Comparison of ENCODE assay signal across 1 cellular context in the genomic region with DNA sequence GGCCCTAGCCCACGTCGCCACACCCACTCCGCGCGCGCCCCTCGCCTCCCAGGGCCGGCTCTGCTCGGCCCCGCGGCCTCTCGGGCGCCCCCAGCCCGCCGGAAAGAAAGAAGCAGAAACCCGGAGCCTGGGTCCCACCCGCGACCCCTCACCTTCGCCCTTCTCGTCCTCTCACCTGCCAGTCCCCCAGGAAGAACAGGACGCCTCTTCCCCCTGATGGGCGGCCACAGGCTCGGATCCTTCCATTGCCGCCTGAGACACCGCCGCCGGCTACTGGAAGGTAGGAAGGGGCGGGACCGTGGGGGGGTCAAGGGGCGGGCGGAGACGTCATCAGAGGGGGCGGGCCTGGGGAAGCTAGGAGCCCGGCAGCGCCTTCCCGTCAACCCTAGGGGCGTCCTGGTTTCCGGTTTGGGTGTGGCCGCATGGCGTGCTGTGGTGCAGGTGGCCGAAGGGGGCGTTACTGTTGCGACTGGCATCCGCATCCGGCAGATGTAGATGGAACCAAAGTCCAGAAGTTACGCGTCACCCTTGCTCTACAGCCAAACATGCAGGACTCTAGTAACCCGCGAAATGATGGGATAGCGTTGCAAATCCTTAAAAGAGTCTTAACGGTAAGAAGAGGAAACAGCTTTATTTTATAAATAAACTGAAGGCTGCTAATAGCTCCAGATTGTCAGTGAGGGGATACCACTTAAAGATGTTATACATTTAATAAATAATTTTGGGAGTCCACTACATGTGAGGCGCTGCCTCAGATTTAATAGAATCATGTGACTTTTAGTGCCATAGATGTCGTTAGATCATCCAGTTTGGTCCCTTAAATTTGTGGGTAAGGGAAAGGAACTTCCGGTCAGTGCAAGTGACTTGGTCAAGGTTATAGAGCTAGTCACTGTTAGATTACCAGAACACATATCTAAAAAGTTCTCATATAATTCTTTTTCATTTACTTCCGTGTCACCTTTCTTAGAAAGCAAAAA.
A peak's percentile ranks its signal among the peaks of the same experiment; 100 is the strongest.
TF ChIP-seq lines count a peak whose summit lies in the region.

A gene (minus strand): TSS at position 282 of the 977 bp plus-strand sequence. CDS start 36 bp downstream, at position 246.

TF ChIP-seq in K562, 482 proteins besides CTCF, POLR2A, EP300 and RAD21 (continued from another document and continues in another):
- TF ChIP-seq, protein P1, sequence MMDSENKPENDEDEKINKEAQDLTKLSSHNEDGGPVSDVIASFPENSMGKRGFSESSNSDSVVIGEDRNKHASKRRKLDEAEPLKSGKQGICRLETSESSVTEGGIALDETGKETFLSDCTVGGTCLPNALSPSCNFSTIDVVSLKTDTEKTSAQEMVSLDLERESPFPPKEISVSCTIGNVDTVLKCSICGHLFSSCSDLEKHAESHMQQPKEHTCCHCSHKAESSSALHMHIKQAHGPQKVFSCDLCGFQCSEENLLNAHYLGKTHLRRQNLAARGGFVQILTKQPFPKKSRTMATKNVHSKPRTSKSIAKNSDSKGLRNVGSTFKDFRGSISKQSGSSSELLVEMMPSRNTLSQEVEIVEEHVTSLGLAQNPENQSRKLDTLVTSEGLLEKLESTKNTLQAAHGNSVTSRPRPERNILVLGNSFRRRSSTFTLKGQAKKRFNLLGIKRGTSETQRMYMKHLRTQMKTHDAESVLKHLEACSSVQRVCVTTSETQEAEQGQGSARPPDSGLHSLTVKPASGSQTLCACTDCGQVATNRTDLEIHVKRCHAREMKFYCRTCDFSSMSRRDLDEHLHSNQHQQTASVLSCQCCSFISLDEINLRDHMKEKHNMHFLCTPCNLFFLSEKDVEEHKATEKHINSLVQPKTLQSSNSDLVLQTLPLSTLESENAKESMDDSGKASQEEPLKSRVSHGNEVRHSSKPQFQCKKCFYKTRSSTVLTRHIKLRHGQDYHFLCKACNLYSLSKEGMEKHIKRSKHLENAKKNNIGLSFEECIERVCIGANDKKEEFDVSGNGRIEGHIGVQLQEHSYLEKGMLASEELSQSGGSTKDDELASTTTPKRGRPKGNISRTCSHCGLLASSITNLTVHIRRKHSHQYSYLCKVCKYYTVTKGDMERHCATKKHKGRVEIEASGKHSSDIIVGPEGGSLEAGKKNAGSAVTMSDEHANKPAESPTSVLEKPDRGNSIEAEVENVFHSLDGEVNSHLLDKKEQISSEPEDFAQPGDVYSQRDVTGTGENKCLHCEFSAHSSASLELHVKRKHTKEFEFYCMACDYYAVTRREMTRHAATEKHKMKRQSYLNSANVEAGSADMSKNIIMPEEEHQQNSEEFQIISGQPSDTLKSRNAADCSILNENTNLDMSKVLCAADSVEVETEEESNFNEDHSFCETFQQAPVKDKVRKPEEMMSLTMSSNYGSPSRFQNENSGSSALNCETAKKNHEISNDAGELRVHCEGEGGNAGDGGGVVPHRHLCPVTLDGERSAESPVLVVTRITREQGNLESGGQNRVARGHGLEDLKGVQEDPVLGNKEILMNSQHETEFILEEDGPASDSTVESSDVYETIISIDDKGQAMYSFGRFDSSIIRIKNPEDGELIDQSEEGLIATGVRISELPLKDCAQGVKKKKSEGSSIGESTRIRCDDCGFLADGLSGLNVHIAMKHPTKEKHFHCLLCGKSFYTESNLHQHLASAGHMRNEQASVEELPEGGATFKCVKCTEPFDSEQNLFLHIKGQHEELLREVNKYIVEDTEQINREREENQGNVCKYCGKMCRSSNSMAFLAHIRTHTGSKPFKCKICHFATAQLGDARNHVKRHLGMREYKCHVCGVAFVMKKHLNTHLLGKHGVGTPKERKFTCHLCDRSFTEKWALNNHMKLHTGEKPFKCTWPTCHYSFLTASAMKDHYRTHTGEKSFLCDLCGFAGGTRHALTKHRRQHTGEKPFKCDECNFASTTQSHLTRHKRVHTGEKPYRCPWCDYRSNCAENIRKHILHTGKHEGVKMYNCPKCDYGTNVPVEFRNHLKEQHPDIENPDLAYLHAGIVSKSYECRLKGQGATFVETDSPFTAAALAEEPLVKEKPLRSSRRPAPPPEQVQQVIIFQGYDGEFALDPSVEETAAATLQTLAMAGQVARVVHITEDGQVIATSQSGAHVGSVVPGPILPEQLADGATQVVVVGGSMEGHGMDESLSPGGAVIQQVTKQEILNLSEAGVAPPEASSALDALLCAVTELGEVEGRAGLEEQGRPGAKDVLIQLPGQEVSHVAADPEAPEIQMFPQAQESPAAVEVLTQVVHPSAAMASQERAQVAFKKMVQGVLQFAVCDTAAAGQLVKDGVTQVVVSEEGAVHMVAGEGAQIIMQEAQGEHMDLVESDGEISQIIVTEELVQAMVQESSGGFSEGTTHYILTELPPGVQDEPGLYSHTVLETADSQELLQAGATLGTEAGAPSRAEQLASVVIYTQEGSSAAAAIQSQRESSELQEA (IDR thresholded peaks at IDR 0.05; ENCODE audit: low read depth), result no peak
- TF ChIP-seq ZNF551 (CRISPR knock-in tag; IDR thresholded peaks at IDR 0.05) (no peak), MAFG (tag; conservative IDR thresholded peaks at IDR 0.05) (no peak), MAFK (IDR thresholded peaks at IDR 0.05; ENCODE audit: low read length) (no peak), NFIC (IDR thresholded peaks at IDR 0.05) (no peak), FOXJ3 (CRISPR knock-in tag; IDR thresholded peaks at IDR 0.05) (no peak), ZKSCAN8 (CRISPR knock-in tag; IDR thresholded peaks at IDR 0.05) (no peak), POLR3G (IDR thresholded peaks at IDR 0.05; ENCODE audit: extremely low read depth, insufficient read length, insufficient replicate concordance) (no peak), PHF21A (IDR thresholded peaks at IDR 0.05; ENCODE audit: borderline replicate concordance, low read depth) (no peak), PHF20 (IDR thresholded peaks at IDR 0.05; ENCODE audit: partially characterized antibody) (no peak), RBM15 (IDR thresholded peaks at IDR 0.05; ENCODE audit: insufficient read depth, low read length) (no peak), PHB (CRISPR knock-in tag; IDR thresholded peaks at IDR 0.05) (peak; percentile 71; the same call in 1 of the 2 replicates), GTF2F1 (IDR thresholded peaks at IDR 0.05; ENCODE audit: low read depth, low read length) (no peak), NFXL1 (CRISPR knock-in tag; IDR thresholded peaks at IDR 0.05) (no peak), BHLHE40 (IDR thresholded peaks at IDR 0.05; ENCODE audit: low read length) (peak; percentile 68), MTA3 (IDR thresholded peaks at IDR 0.05; ENCODE audit: borderline replicate concordance) (0 out of 2 replicates have a peak, but pooled peaks have one; percentile 60), GATA2 (CRISPR knock-in tag; IDR thresholded peaks at IDR 0.05) (no peak), POLR2H (tag; IDR thresholded peaks at IDR 0.05; ENCODE audit: low read depth) (peak; percentile 89), TSC22D4 (tag; IDR thresholded peaks at IDR 0.05) (no peak), RUNX1 (IDR thresholded peaks at IDR 0.05; ENCODE audit: low read depth) (no peak), YY1 (IDR thresholded peaks at IDR 0.05; ENCODE audit: borderline replicate concordance in 1 of 3, control insufficient read depth in 1 of 3, extremely low read depth in 1 of 3, insufficient read depth in 3 of 3, insufficient read length in 1 of 3, insufficient replicate concordance in 2 of 3, low read depth in 1 of 3, low read length in 2 of 3) (peak in 2 of 3 experiments; percentile 71 to 82), PCBP1 (IDR thresholded peaks at IDR 0.05; ENCODE audit: low read depth, low read length, poor library complexity, severe bottlenecking) (peak; percentile 14)
- TF ChIP-seq, protein P2, sequence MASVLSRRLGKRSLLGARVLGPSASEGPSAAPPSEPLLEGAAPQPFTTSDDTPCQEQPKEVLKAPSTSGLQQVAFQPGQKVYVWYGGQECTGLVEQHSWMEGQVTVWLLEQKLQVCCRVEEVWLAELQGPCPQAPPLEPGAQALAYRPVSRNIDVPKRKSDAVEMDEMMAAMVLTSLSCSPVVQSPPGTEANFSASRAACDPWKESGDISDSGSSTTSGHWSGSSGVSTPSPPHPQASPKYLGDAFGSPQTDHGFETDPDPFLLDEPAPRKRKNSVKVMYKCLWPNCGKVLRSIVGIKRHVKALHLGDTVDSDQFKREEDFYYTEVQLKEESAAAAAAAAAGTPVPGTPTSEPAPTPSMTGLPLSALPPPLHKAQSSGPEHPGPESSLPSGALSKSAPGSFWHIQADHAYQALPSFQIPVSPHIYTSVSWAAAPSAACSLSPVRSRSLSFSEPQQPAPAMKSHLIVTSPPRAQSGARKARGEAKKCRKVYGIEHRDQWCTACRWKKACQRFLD (CRISPR knock-in tag; IDR thresholded peaks at IDR 0.05), result no peak; the same call in 1 of the 2 replicates
- TF ChIP-seq, protein P3, sequence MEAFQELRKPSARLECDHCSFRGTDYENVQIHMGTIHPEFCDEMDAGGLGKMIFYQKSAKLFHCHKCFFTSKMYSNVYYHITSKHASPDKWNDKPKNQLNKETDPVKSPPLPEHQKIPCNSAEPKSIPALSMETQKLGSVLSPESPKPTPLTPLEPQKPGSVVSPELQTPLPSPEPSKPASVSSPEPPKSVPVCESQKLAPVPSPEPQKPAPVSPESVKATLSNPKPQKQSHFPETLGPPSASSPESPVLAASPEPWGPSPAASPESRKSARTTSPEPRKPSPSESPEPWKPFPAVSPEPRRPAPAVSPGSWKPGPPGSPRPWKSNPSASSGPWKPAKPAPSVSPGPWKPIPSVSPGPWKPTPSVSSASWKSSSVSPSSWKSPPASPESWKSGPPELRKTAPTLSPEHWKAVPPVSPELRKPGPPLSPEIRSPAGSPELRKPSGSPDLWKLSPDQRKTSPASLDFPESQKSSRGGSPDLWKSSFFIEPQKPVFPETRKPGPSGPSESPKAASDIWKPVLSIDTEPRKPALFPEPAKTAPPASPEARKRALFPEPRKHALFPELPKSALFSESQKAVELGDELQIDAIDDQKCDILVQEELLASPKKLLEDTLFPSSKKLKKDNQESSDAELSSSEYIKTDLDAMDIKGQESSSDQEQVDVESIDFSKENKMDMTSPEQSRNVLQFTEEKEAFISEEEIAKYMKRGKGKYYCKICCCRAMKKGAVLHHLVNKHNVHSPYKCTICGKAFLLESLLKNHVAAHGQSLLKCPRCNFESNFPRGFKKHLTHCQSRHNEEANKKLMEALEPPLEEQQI (IDR thresholded peaks at IDR 0.05), result 0 out of 2 replicates have a peak, but pooled peaks have one; percentile 36
- TF ChIP-seq, protein P4, sequence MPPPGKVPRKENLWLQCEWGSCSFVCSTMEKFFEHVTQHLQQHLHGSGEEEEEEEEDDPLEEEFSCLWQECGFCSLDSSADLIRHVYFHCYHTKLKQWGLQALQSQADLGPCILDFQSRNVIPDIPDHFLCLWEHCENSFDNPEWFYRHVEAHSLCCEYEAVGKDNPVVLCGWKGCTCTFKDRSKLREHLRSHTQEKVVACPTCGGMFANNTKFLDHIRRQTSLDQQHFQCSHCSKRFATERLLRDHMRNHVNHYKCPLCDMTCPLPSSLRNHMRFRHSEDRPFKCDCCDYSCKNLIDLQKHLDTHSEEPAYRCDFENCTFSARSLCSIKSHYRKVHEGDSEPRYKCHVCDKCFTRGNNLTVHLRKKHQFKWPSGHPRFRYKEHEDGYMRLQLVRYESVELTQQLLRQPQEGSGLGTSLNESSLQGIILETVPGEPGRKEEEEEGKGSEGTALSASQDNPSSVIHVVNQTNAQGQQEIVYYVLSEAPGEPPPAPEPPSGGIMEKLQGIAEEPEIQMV (tag; conservative IDR thresholded peaks at IDR 0.05; ENCODE audit: low read depth), result no peak
- TF ChIP-seq, protein P5, sequence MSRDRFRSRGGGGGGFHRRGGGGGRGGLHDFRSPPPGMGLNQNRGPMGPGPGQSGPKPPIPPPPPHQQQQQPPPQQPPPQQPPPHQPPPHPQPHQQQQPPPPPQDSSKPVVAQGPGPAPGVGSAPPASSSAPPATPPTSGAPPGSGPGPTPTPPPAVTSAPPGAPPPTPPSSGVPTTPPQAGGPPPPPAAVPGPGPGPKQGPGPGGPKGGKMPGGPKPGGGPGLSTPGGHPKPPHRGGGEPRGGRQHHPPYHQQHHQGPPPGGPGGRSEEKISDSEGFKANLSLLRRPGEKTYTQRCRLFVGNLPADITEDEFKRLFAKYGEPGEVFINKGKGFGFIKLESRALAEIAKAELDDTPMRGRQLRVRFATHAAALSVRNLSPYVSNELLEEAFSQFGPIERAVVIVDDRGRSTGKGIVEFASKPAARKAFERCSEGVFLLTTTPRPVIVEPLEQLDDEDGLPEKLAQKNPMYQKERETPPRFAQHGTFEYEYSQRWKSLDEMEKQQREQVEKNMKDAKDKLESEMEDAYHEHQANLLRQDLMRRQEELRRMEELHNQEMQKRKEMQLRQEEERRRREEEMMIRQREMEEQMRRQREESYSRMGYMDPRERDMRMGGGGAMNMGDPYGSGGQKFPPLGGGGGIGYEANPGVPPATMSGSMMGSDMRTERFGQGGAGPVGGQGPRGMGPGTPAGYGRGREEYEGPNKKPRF (IDR thresholded peaks at IDR 0.05; ENCODE audit: low read depth, low read length), result no peak
- TF ChIP-seq, protein P6, sequence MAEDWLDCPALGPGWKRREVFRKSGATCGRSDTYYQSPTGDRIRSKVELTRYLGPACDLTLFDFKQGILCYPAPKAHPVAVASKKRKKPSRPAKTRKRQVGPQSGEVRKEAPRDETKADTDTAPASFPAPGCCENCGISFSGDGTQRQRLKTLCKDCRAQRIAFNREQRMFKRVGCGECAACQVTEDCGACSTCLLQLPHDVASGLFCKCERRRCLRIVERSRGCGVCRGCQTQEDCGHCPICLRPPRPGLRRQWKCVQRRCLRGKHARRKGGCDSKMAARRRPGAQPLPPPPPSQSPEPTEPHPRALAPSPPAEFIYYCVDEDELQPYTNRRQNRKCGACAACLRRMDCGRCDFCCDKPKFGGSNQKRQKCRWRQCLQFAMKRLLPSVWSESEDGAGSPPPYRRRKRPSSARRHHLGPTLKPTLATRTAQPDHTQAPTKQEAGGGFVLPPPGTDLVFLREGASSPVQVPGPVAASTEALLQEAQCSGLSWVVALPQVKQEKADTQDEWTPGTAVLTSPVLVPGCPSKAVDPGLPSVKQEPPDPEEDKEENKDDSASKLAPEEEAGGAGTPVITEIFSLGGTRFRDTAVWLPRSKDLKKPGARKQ (CRISPR knock-in tag; IDR thresholded peaks at IDR 0.05), result no peak
- TF ChIP-seq, protein P7, sequence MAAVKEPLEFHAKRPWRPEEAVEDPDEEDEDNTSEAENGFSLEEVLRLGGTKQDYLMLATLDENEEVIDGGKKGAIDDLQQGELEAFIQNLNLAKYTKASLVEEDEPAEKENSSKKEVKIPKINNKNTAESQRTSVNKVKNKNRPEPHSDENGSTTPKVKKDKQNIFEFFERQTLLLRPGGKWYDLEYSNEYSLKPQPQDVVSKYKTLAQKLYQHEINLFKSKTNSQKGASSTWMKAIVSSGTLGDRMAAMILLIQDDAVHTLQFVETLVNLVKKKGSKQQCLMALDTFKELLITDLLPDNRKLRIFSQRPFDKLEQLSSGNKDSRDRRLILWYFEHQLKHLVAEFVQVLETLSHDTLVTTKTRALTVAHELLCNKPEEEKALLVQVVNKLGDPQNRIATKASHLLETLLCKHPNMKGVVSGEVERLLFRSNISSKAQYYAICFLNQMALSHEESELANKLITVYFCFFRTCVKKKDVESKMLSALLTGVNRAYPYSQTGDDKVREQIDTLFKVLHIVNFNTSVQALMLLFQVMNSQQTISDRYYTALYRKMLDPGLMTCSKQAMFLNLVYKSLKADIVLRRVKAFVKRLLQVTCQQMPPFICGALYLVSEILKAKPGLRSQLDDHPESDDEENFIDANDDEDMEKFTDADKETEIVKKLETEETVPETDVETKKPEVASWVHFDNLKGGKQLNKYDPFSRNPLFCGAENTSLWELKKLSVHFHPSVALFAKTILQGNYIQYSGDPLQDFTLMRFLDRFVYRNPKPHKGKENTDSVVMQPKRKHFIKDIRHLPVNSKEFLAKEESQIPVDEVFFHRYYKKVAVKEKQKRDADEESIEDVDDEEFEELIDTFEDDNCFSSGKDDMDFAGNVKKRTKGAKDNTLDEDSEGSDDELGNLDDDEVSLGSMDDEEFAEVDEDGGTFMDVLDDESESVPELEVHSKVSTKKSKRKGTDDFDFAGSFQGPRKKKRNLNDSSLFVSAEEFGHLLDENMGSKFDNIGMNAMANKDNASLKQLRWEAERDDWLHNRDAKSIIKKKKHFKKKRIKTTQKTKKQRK (IDR thresholded peaks at IDR 0.05; ENCODE audit: borderline replicate concordance, low read depth, low read length), result no peak
